25 cellular contexts compared by ENCODE assay signal in genomic region chr3:181729071-181729915, GRCh38. TPM values are rescaled to one million over a fixed set of nuclear protein-coding genes. Genes with fewer than 3 reads are reported as not detected.
A peak's percentile ranks its signal among the peaks of the same experiment; 100 is the strongest.
DNase-seq lines count a peak whose midpoint lies in the region; ATAC-seq, FAIRE-seq and TF ChIP-seq lines count a peak whose summit lies in the region.
"Had no signal": no experiment of that assay in that cellular context is flagged by ENCODE, and none has a peak within 500 bp of the region (broad histone marks: within the 10 kb centered on the region; RNA-seq: fewer than 3 reads in every experiment).

No MANE protein-coding gene starts in this region.

- TF ChIP-seq CTCF in A673 (conservative IDR thresholded peaks at IDR 0.05; ENCODE audit: low read depth, low read length) (no peak), dorsolateral prefrontal cortex (IDR thresholded peaks at IDR 0.05 in 54 of 56, conservative IDR thresholded peaks at IDR 0.05 in 2 of 56; ENCODE audit: low read depth in 1 of 56, partially characterized antibody in 56 of 56) (no peak), neural crest cell (conservative IDR thresholded peaks at IDR 0.05) (no peak)

- H3K4me1 ChIP-seq in A673 (ENCODE audit: insufficient read depth, low read length, poor library complexity, severe bottlenecking) (peaks cover 34% of the 10 kb centered on the region), HUES64 (ENCODE audit: insufficient read depth, low read length) (peaks cover 50% of the 10 kb centered on the region)

- peaks cover 82% of the 10 kb centered on the region for H3K4me1 Mint-ChIP-seq in neural crest cell

- DNase-seq in A673 (ENCODE audit: low spot score) (no peak), dorsolateral prefrontal cortex (no peak), neural crest cell (ENCODE audit: low read depth, low spot score) (no peak), H54 (ENCODE audit: insufficient read length, low spot score) (no peak), NCI-H187 treated with DMSO at 0.1 percent for 48 hours (lab: John Stamatoyannopoulos, UW) (no peak)
- no peak for DNase-seq in stimulated activated CD4-positive, alpha-beta T cell treated with anti-CD3 and anti-CD28 coated beads, Interleukin-4, amount 100 ng/mL, for 1 hour
- DNase-seq: activated CD4-positive, alpha-beta T cell treated with anti-CD3 and anti-CD28 coated beads, Interleukin-2, amount 10 ng/mL, durations not matched to agents 7 days and 5 days; activated CD8-positive, alpha-beta memory T cell treated with anti-CD3 and anti-CD28 coated beads, Interleukin-2, amount 50 U/mL, for 48 hours; activated naive CD8-positive, alpha-beta T cell treated with anti-CD3 and anti-CD28 coated beads for 36 hours; body of pancreas; kidney glomerular epithelial cell; mesenchymal stem cell; naive thymus-derived CD4-positive, alpha-beta T cell; NCI-H1048; NCI-H2107; posterior cingulate gyrus; SIG-M5; sigmoid colon; stimulated activated CD4-positive, alpha-beta T cell treated with anti-CD3 and anti-CD28 coated beads, Interleukin-15, amount 100 ng/mL, for 24 hours had no signal

- no peak for FAIRE-seq in H54 (lab: Jason Lieb, UNC)
- FAIRE-seq: colon, HTR-8/SVneo had no signal

- CTCF ChIA-PET in A673 (lab: Charles Lee): no interaction called here

- H3K4me3 ChIP-seq in A673 (ENCODE audit: low read depth, low read length, poor library complexity, severe bottlenecking): no peak overlapping the region
- peak overlapping the region; percentile 57 for H3K4me3 ChIP-seq in HUES64 (ENCODE audit: low read length)
- peak overlapping the region in 55 of 59 donors; percentile 4 to 86 (median 56) for H3K4me3 ChIP-seq in dorsolateral prefrontal cortex
- H3K4me3 ChIP-seq: body of pancreas, sigmoid colon had no signal

- no peaks in the 10 kb centered on the region for H3K36me3 ChIP-seq in A673 (ENCODE audit: insufficient read depth, low read length, poor library complexity, severe bottlenecking)
- H3K36me3 ChIP-seq in HUES64 (ENCODE audit: insufficient read depth, low read length): no peaks in the 10 kb centered on the region
- H3K36me3 ChIP-seq: sigmoid colon had no signal

- H3K27me3 ChIP-seq in A673 (replicated peaks; ENCODE audit: insufficient read depth, low read depth, low read length, poor library complexity) (no peaks in the 10 kb centered on the region), HUES64 (ENCODE audit: insufficient read depth, low read length) (peaks cover 47% of the 10 kb centered on the region), dorsolateral prefrontal cortex (peaks cover 0 to 67% (median 33%) of the 10 kb centered on the region in 45 donors)

- ATAC-seq in GM21367 (IDR thresholded peaks at IDR 0.05; ENCODE audit: unreplicated experiment): no peak
- ATAC-seq: body of pancreas; naive thymus-derived CD4-positive, alpha-beta T cell had no signal

- H3K9me3 Mint-ChIP-seq in neural crest cell: no peaks in the 10 kb centered on the region

- H3K27ac ChIP-seq in A673 (ENCODE audit: low read depth, low read length, poor library complexity, severe bottlenecking) (peak overlapping the region; percentile 64), HUES64 (ENCODE audit: low read depth, low read length) (peak overlapping the region; percentile 44), dorsolateral prefrontal cortex (peak overlapping the region in 58 of 59 donors; percentile 40 to 100 (median 93))
- H3K27ac ChIP-seq: body of pancreas, sigmoid colon had no signal

- peak overlapping the region; percentile 81 for H3K27ac Mint-ChIP-seq in neural crest cell (ENCODE audit: unreplicated experiment)
- H3K27ac Mint-ChIP-seq: activated CD4-positive, alpha-beta T cell treated with anti-CD3 and anti-CD28 coated beads, Interleukin-2, amount 10 ng/mL, durations not matched to agents 7 days and 5 days; activated naive CD8-positive, alpha-beta T cell treated with anti-CD3 and anti-CD28 coated beads for 36 hours had no signal

- 38% methylated on average over 16 of the region's 16 CpGs for WGBS in HUES64

- peak overlapping the region; percentile 21; the same call in 1 of the 2 replicates for H3K9ac ChIP-seq in HUES64 (ENCODE audit: low read depth, low read length)

- H3K4me3 Mint-ChIP-seq in neural crest cell: peak overlapping the region; percentile 88
- H3K4me3 Mint-ChIP-seq: activated CD4-positive, alpha-beta T cell treated with anti-CD3 and anti-CD28 coated beads, Interleukin-2, amount 10 ng/mL, durations not matched to agents 7 days and 5 days; activated naive CD8-positive, alpha-beta T cell treated with anti-CD3 and anti-CD28 coated beads for 36 hours had no signal

- no peak for TF ChIP-seq POLR2A in H54 (IDR thresholded peaks at IDR 0.05; ENCODE audit: low read depth, low read length)

- H3K27me3 Mint-ChIP-seq in neural crest cell (ENCODE audit: low read depth): peaks cover 5% of the 10 kb centered on the region

- intact Hi-C loops in A673 (cut with micrococcal nuclease; ENCODE audit: unreplicated experiment) (no loop called here), dorsolateral prefrontal cortex (cut with DNase I) (loop anchor here (5.0 to 10.0 kb wide), 2 partner anchors 528 to 776 kb away; no protein-coding TSS in a partner anchor)

- BruUV-seq in A673 (replicated peaks; lab: Mats Ljungman, UMichigan): no TSS peak

- POLR2A ChIA-PET in A673 (lab: Charles Lee; ENCODE audit: low non-redundant PET): interaction anchor here (0.5 kb wide), 1 partner anchor 1267 kb away, joined by 3 read pairs; no protein-coding TSS in a partner anchor

- H3K9me3 ChIP-seq in A673 (ENCODE audit: low read depth, low read length, poor library complexity, severe bottlenecking): no peaks in the 10 kb centered on the region
- H3K9me3 ChIP-seq in HUES64 (ENCODE audit: insufficient read depth, low read depth, low read length): no peaks in the 10 kb centered on the region
- H3K9me3 ChIP-seq: body of pancreas had no signal

- H3K36me3 Mint-ChIP-seq in neural crest cell (ENCODE audit: low read depth): peaks cover 7% of the 10 kb centered on the region

RNA-seq across cellular contexts. Expression of gene SOX2, which starts 17.6 kb away (rescaled TPM):
- 62.0 and 64.3 TPM in 2 replicates for total RNA-seq in A673 (2021)
- 174 TPM for polyA plus RNA-seq in HUES64 (2013, experiment 1 of 2)
- polyA plus RNA-seq in HUES64 (2013, experiment 2 of 2): 191 TPM
- 100 to 1,000 TPM in 10 of 120 experiments, 10 to 100 TPM in 110; 34.2 to 159 (median 72.8) TPM for total RNA-seq in dorsolateral prefrontal cortex
- 105 and 110 TPM in 2 replicates for total RNA-seq in neural crest cell
- total RNA-seq: activated CD4-positive, alpha-beta T cell treated with anti-CD3 and anti-CD28 coated beads, Interleukin-2, amount 10 ng/mL, durations not matched to agents 7 days and 5 days; activated naive CD8-positive, alpha-beta T cell treated with anti-CD3 and anti-CD28 coated beads for 36 hours; LHCN-M2; naive thymus-derived CD4-positive, alpha-beta T cell; T-helper 1 cell treated with Interleukin-12 subunit alpha and Interleukin-12 subunit beta and Interleukin-4 antibody, amounts not matched to agents 30 ng/mL and 1 ng/mL, for 36 hours had no signal
- polyA plus RNA-seq: naive thymus-derived CD4-positive, alpha-beta T cell had no signal
